Comparison of ENCODE assay signal across 1 cellular context in genomic region chr5:157598350-157598936, GRCh38.
A peak's percentile ranks its signal among the peaks of the same experiment; 100 is the strongest.
TF ChIP-seq lines count a peak whose summit lies in the region.

No MANE protein-coding gene starts in this region.

TF ChIP-seq in GM12878, 131 proteins besides CTCF, POLR2A, EP300 and RAD21 (continued from another document):
- TF ChIP-seq SKIL (IDR thresholded peaks at IDR 0.05; ENCODE audit: low read depth, poor library complexity, severe bottlenecking) (peak; percentile 46), ZNF274 (IDR thresholded peaks at IDR 0.05; ENCODE audit: insufficient read depth, insufficient read length) (no peak), NR2C2 (IDR thresholded peaks at IDR 0.05; ENCODE audit: borderline replicate concordance, control insufficient read depth, insufficient read length, low read depth) (no peak)
